In the genomic region with DNA sequence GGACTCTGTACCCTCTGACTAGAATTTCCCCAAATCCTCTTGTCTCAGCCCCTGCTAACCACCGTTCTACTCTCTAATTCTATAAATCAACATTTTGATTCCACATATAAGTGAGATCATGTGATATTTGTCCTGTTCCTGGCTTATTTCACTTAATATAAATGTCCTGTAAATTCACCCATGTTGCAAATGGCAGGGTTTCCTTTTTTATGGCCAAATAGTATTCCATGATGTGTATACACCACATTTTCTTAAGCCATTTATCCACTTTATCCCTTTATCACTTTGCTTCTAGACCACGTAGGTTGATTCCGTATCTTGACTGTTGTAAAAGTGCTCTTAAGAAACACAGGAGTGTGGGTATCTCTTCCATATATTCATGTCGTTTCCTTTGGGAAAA, we compare ENCODE assay signal across 8 cellular contexts.
"Had no signal": no experiment of that assay in that cellular context is flagged by ENCODE, and none has a peak within 500 bp of the region (broad histone marks: within the 10 kb centered on the region; RNA-seq: fewer than 3 reads in every experiment).

No MANE protein-coding gene starts in this region.

- DNase-seq: GDM1, GF-D8 had no signal

- ATAC-seq: GM12878 had no signal

- H3K4me3 ChIP-seq: GM12878 had no signal

- FAIRE-seq: G401.6, GM12878, GM12891, GM12892, GM18507, GM19239 had no signal
